Comparison of ENCODE assay signal across 19 cellular contexts in genomic region chr5:160011471-160011870, GRCh38. TPM values are rescaled to one million over a fixed set of nuclear protein-coding genes. Genes with fewer than 3 reads are reported as not detected.
DNase-seq lines count a peak whose midpoint lies in the region; ATAC-seq and TF ChIP-seq lines count a peak whose summit lies in the region.
"Had no signal": no experiment of that assay in that cellular context is flagged by ENCODE, and none has a peak within 500 bp of the region (broad histone marks: within the 10 kb centered on the region; RNA-seq: fewer than 3 reads in every experiment).

No MANE protein-coding gene starts in this region.

- no peaks in the 10 kb centered on the region for H4K20me1 ChIP-seq in osteoblast (ENCODE audit: insufficient read depth, low read length)

- no peak for ATAC-seq in upper lobe of right lung
- ATAC-seq: body of pancreas had no signal

- H3K36me3 ChIP-seq in osteoblast (ENCODE audit: insufficient read depth, low read length) (peaks cover 12% of the 10 kb centered on the region), upper lobe of right lung (peaks cover 56% of the 10 kb centered on the region)

- peaks cover 25% of the 10 kb centered on the region for H3K4me1 Mint-ChIP-seq in activated CD4-positive, alpha-beta T cell treated with anti-CD3 and anti-CD28 coated beads, Interleukin-2, amount 10 ng/mL, durations not matched to agents 24 days and 14 days
- H3K4me1 Mint-ChIP-seq in brain, result peaks cover 32% of the 10 kb centered on the region

- intact Hi-C loops in activated CD4-positive, alpha-beta T cell treated with anti-CD3 and anti-CD28 coated beads, Interleukin-2, amount 10 ng/mL, durations not matched to agents 24 days and 14 days (cut with micrococcal nuclease), result no loop called here
- intact Hi-C loops in upper lobe of right lung (cut with DNase I), result no loop called here

- H3K27me3 ChIP-seq in osteoblast (ENCODE audit: insufficient read depth, low read length), result no peaks in the 10 kb centered on the region
- H3K27me3 ChIP-seq in upper lobe of right lung, result no peaks in the 10 kb centered on the region
- H3K27me3 ChIP-seq: body of pancreas, esophagus muscularis mucosa, SJCRH30 had no signal

- H3K27ac ChIP-seq in osteoblast (ENCODE audit: low read depth, low read length) (no peak overlapping the region), upper lobe of right lung (no peak overlapping the region)
- H3K27ac ChIP-seq: body of pancreas, esophagus muscularis mucosa, parathyroid adenoma, SJCRH30 had no signal

- H2AFZ ChIP-seq in osteoblast (ENCODE audit: low read length), result no peak overlapping the region
- H2AFZ ChIP-seq: parathyroid adenoma had no signal

- no peak for TF ChIP-seq CTCF in NB4 (IDR thresholded peaks at IDR 0.05; ENCODE audit: low read depth, low read length)
- TF ChIP-seq CTCF in brain (conservative IDR thresholded peaks at IDR 0.05), result no peak
- TF ChIP-seq CTCF in osteoblast (IDR thresholded peaks at IDR 0.05; ENCODE audit: extremely low read depth, low read depth, low read length), result no peak
- TF ChIP-seq CTCF in upper lobe of right lung (IDR thresholded peaks at IDR 0.05), result no peak

- H3K79me2 ChIP-seq in osteoblast (ENCODE audit: insufficient read depth, low read length), result peaks cover 46% of the 10 kb centered on the region

- TF ChIP-seq POLR2A in NB4 (IDR thresholded peaks at IDR 0.05; ENCODE audit: extremely low read depth, insufficient read length), result no peak

- peaks cover 2% of the 10 kb centered on the region for H3K27me3 Mint-ChIP-seq in activated CD4-positive, alpha-beta T cell treated with anti-CD3 and anti-CD28 coated beads, Interleukin-2, amount 10 ng/mL, durations not matched to agents 24 days and 14 days
- peaks cover 7% of the 10 kb centered on the region for H3K27me3 Mint-ChIP-seq in brain

- peak overlapping the region; percentile 45 for H3K27ac Mint-ChIP-seq in activated CD4-positive, alpha-beta T cell treated with anti-CD3 and anti-CD28 coated beads, Interleukin-2, amount 10 ng/mL, durations not matched to agents 24 days and 14 days
- H3K27ac Mint-ChIP-seq in brain, result peak overlapping the region in 2 of 5 experiments; percentile 36 to 44

- H3K9me3 ChIP-seq in osteoblast (ENCODE audit: low read depth, low read length) (no peaks in the 10 kb centered on the region), upper lobe of right lung (no peaks in the 10 kb centered on the region)
- H3K9me3 ChIP-seq: body of pancreas, esophagus muscularis mucosa, SJCRH30 had no signal

- H3K4me1 ChIP-seq in osteoblast (ENCODE audit: insufficient read depth, low read length) (peaks cover 13% of the 10 kb centered on the region), upper lobe of right lung (peaks cover 18% of the 10 kb centered on the region)
- H3K4me1 ChIP-seq: SJCRH30 had no signal

- H3K4me3 Mint-ChIP-seq in activated CD4-positive, alpha-beta T cell treated with anti-CD3 and anti-CD28 coated beads, Interleukin-2, amount 10 ng/mL, durations not matched to agents 24 days and 14 days, result peak overlapping the region; percentile 77
- H3K4me3 Mint-ChIP-seq in brain, result peak overlapping the region; percentile 69 to 99 (median 96)

- DNase-seq in activated CD4-positive, alpha-beta T cell treated with anti-CD3 and anti-CD28 coated beads, Interleukin-2, amount 10 ng/mL, durations not matched to agents 24 days and 14 days, result no peak
- DNase-seq in activated CD4-positive, alpha-beta T cell treated with anti-CD3 and anti-CD28 coated beads for 4 hours, result no peak
- DNase-seq in NB4 (ENCODE audit: low read depth) (no peak), osteoblast (ENCODE audit: insufficient read length, low spot score, missing footprints) (peak; percentile 31), NAMALWA (ENCODE audit: low spot score) (no peak), upper lobe of right lung (no peak), NK-92 (lab: John Stamatoyannopoulos, UW; ENCODE audit: unreplicated experiment) (no peak)
- DNase-seq: ACHN, body of pancreas, dermis blood vessel endothelial cell, DMS53, IMR-90, midbrain, NCI-H1092, SJCRH30 had no signal

- peaks cover 35% of the 10 kb centered on the region for H3K36me3 Mint-ChIP-seq in activated CD4-positive, alpha-beta T cell treated with anti-CD3 and anti-CD28 coated beads, Interleukin-2, amount 10 ng/mL, durations not matched to agents 24 days and 14 days (ENCODE audit: low read depth)
- H3K36me3 Mint-ChIP-seq in brain, result peaks cover 52% of the 10 kb centered on the region

- H3K9me3 Mint-ChIP-seq in activated CD4-positive, alpha-beta T cell treated with anti-CD3 and anti-CD28 coated beads, Interleukin-2, amount 10 ng/mL, durations not matched to agents 24 days and 14 days, result no peaks in the 10 kb centered on the region
- peaks cover 0 to 3% (median 0%) of the 10 kb centered on the region in 5 experiments for H3K9me3 Mint-ChIP-seq in brain

- peak overlapping the region; percentile 100 for H3K4me3 ChIP-seq in NB4 (ENCODE audit: low read depth, low read length)
- no peak overlapping the region for H3K4me3 ChIP-seq in osteoblast (ENCODE audit: insufficient read depth, low read length)
- no peak overlapping the region for H3K4me3 ChIP-seq in upper lobe of right lung
- H3K4me3 ChIP-seq: body of pancreas, esophagus muscularis mucosa, SJCRH30, smooth muscle cell had no signal

- H3K4me2 ChIP-seq in osteoblast (ENCODE audit: insufficient read depth, low read length), result no peak overlapping the region
- H3K4me2 ChIP-seq: smooth muscle cell had no signal

RNA-seq across cellular contexts. Expression of gene TTC1, which starts 2.5 kb away (rescaled TPM):
- total RNA-seq in activated CD4-positive, alpha-beta T cell treated with anti-CD3 and anti-CD28 coated beads, Interleukin-2, amount 10 ng/mL, durations not matched to agents 24 days and 14 days, result 64.8 and 68.0 TPM in 2 replicates
- 73.0 TPM for polyA plus RNA-seq in brain (ENCODE audit: insufficient read depth, low read depth, low replicate concordance)
- total RNA-seq in osteoblast (43.9 and 49.9 TPM in 2 replicates), upper lobe of right lung (39.6 TPM)
